Comparison of ENCODE assay signal across 9 cellular contexts in genomic region chr17:49987681-49988441, GRCh38. TPM values are rescaled to one million over a fixed set of nuclear protein-coding genes. Genes with fewer than 3 reads are reported as not detected.
DNase-seq lines count a peak whose midpoint lies in the region; ATAC-seq and TF ChIP-seq lines count a peak whose summit lies in the region.
"Had no signal": no experiment of that assay in that cellular context is flagged by ENCODE, and none has a peak within 500 bp of the region (broad histone marks: within the 10 kb centered on the region; RNA-seq: fewer than 3 reads in every experiment).

No MANE protein-coding gene starts in this region.

- peaks cover 59% of the 10 kb centered on the region for H3K27me3 ChIP-seq in upper lobe of right lung

- BruUV-seq in MCF 10A (replicated peaks; lab: Mats Ljungman, UMichigan), result no TSS peak

- TF ChIP-seq CTCF in MCF 10A (IDR thresholded peaks at IDR 0.05; ENCODE audit: unreplicated experiment) (no peak), upper lobe of right lung (IDR thresholded peaks at IDR 0.05) (no peak)

- H3K4me3 Mint-ChIP-seq in MCF 10A (ENCODE audit: unreplicated experiment), result no peak overlapping the region

- H3K36me3 ChIP-seq in upper lobe of right lung, result no peaks in the 10 kb centered on the region

- peak; percentile 57 for DNase-seq in activated effector memory CD4-positive, alpha-beta T cell treated with anti-CD3 and anti-CD28 coated beads, Interleukin-2, amount 50 U/mL, for 16 hours
- DNase-seq in activated effector memory CD4-positive, alpha-beta T cell treated with Interleukin-2 at 50 U/mL for 16 hours, result no peak
- DNase-seq in NCI-H2227 (lab: John Stamatoyannopoulos, UW; ENCODE audit: unreplicated experiment) (peak; percentile 73), MCF 10A (ENCODE audit: unreplicated experiment) (peak; percentile 23), upper lobe of right lung (peak; percentile 58)
- DNase-seq in activated naive CD4-positive, alpha-beta T cell (lab: John Stamatoyannopoulos, UW), result no peak

- H3K4me3 ChIP-seq in upper lobe of right lung, result no peak overlapping the region

- no peaks in the 10 kb centered on the region for H3K36me3 Mint-ChIP-seq in MCF 10A (ENCODE audit: insufficient read depth, unreplicated experiment)

- ATAC-seq in upper lobe of right lung (peak; percentile 19), GM19395 (IDR thresholded peaks at IDR 0.05; ENCODE audit: unreplicated experiment) (no peak), GM18517 (IDR thresholded peaks at IDR 0.05; ENCODE audit: unreplicated experiment) (no peak)

- H3K4me1 ChIP-seq in upper lobe of right lung, result peaks cover 4% of the 10 kb centered on the region

- H3K9me3 ChIP-seq in upper lobe of right lung, result no peaks in the 10 kb centered on the region

- H3K4me1 Mint-ChIP-seq in MCF 10A (ENCODE audit: insufficient read depth, unreplicated experiment), result peaks cover 17% of the 10 kb centered on the region

- H3K27ac ChIP-seq in upper lobe of right lung, result no peak overlapping the region

- H3K27ac Mint-ChIP-seq in MCF 10A (ENCODE audit: low read depth, unreplicated experiment), result no peak overlapping the region
- H3K27ac Mint-ChIP-seq: CD4-positive, alpha-beta T cell had no signal

- H3K27me3 Mint-ChIP-seq in MCF 10A (ENCODE audit: insufficient read depth, unreplicated experiment), result peaks cover 47% of the 10 kb centered on the region

- no peaks in the 10 kb centered on the region for H3K9me3 Mint-ChIP-seq in MCF 10A (ENCODE audit: unreplicated experiment)
- H3K9me3 Mint-ChIP-seq: CD4-positive, alpha-beta T cell had no signal

- CTCF ChIA-PET in MCF 10A (lab: Yijun Ruan, JAX), result interaction anchor here (0.6 to 5.3 kb wide), 8 partner anchors 9 to 107 kb away, joined by 3 to 71 read pairs (median 4); partner anchors contain the start of gene DLX3

- POLR2A ChIA-PET in MCF 10A (lab: Yijun Ruan, JAX), result interaction anchor here (0.6 to 2.1 kb wide), 6 partner anchors 8 to 100 kb away, joined by 4 to 13 read pairs (median 6); no protein-coding TSS in a partner anchor

- intact Hi-C loops in MCF 10A (cut with micrococcal nuclease), result no loop called here
- intact Hi-C loops in upper lobe of right lung (cut with DNase I), result no loop called here

RNA-seq across cellular contexts. Expression of gene DLX3, which starts 7.2 kb away (rescaled TPM):
- total RNA-seq in MCF 10A (2022), result not detected in 2 replicates
- 0.69 TPM for total RNA-seq in upper lobe of right lung
- total RNA-seq: CD4-positive, alpha-beta T cell had no signal

RNA-seq across cellular contexts. Expression of gene DLX4, which starts 18.9 kb away (rescaled TPM):
- total RNA-seq in MCF 10A (2022) (0.32 and 0.56 TPM in 2 replicates), upper lobe of right lung (2.1 TPM)

Comparison
In these comparisons a context has a peak if more than half of its experiments do, and no peak if none do; other contexts are left out.
1. DNase-seq: peak in activated effector memory CD4-positive, alpha-beta T cell treated with anti-CD3 and anti-CD28 coated beads, Interleukin-2, amount 50 U/mL, for 16 hours (single experiment), NCI-H2227 (single experiment), MCF 10A (single experiment) and upper lobe of right lung (single experiment); none in activated effector memory CD4-positive, alpha-beta T cell treated with Interleukin-2 at 50 U/mL for 16 hours (single experiment) and activated naive CD4-positive, alpha-beta T cell (0 of 4).